Comparison of ENCODE assay signal across 7 cellular contexts in the genomic region with DNA sequence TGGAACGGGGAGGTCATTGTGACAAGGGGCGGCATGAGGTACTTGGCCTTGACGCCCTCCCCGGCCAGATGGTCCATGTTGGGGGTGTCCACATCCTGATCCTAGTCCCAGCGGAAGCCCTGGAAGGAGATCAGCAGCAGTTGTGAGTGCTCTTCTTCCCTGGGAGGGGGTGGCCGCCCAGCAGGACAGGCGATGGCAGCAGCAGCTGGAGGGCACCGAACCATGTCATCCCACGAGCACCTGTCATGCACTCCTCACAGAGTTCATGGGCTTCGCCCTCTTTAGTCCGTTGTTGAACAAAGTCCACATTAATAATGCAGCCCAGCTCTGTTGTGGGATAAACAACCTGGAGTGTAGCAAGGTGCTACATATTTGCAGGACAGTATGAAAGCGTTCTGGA.
DNase-seq lines count a peak whose midpoint lies in the region.
"Not testable (repeated sequence)": the region's sequence is repeated elsewhere in the genome, so short reads cannot be mapped to it uniquely, and the experiment has no call there.

No MANE protein-coding gene starts in this region.

- not testable (repeated sequence) for H3K27me3 ChIP-seq in SJCRH30; neuronal stem cell (ENCODE audit: control insufficient read depth in 3 of 3, insufficient read depth in 3 of 3, low read depth in 1 of 3, low read length in 3 of 3)

- not testable (repeated sequence) for H3K9me3 ChIP-seq in SJCRH30 (replicated peaks); neuronal stem cell (replicated peaks in 1 of 2; ENCODE audit: control insufficient read depth in 2 of 2, insufficient read depth in 1 of 2, low read depth in 1 of 2, low read length in 2 of 2)

- H2BK5ac ChIP-seq in neuronal stem cell (ENCODE audit: low read length) = peak overlapping the region; percentile 39

- H3K4ac ChIP-seq in neuronal stem cell (ENCODE audit: low read length) = not testable (repeated sequence)

- H2BK15ac ChIP-seq in neuronal stem cell (ENCODE audit: low read length) = not testable (repeated sequence)

- not testable (repeated sequence) for H3K4me2 ChIP-seq in neuronal stem cell (ENCODE audit: insufficient read depth, low read length, poor library complexity, severe bottlenecking)

- H3K4me1 ChIP-seq in SJCRH30; neuronal stem cell (ENCODE audit: control insufficient read depth in 2 of 2, insufficient read depth in 1 of 2, low read depth in 1 of 2, low read length in 2 of 2): not testable (repeated sequence)

- not testable (repeated sequence) for H4K91ac ChIP-seq in neuronal stem cell (ENCODE audit: low read depth, low read length, poor library complexity)

- H3K18ac ChIP-seq in neuronal stem cell (ENCODE audit: low read length) = peak overlapping the region; percentile 48

- H3K14ac ChIP-seq in neuronal stem cell (ENCODE audit: low read length) = not testable (repeated sequence)

- H2AK5ac ChIP-seq in neuronal stem cell (ENCODE audit: low read depth, low read length) = not testable (repeated sequence)

- WGBS in neuronal stem cell (ENCODE audit: extremely low coverage in 2 of 2, insufficient read length in 2 of 2, insufficient replicate concordance in 1 of 2), 2 donors = no CpG with 5 or more reads among the region's 12 CpGs

- not testable (repeated sequence) for H2AFZ ChIP-seq in neuronal stem cell (ENCODE audit: low read length)

- not testable (repeated sequence) for H3K27ac ChIP-seq in SJCRH30; neuronal stem cell (replicated peaks; ENCODE audit: low read length)

- DNase-seq in DMS53 (lab: John Stamatoyannopoulos, UW) (peak; percentile 100), NCI-H1092 (lab: John Stamatoyannopoulos, UW) (peak; percentile 20), NCI-H345 treated with DMSO at 0.1 percent for 48 hours (lab: John Stamatoyannopoulos, UW; ENCODE audit: unreplicated experiment) (peak; percentile 38), NCI-H524 treated with DMSO at 0.1 percent for 48 hours (lab: John Stamatoyannopoulos, UW) (peak; percentile 95), NCI-H82 treated with DMSO at 0.1 percent for 48 hours (lab: John Stamatoyannopoulos, UW; ENCODE audit: unreplicated experiment) (peak; percentile 64), SJCRH30 (peak; percentile 45 to 53)
- DNase-seq in neuronal stem cell (ENCODE audit: low spot score) = not testable (repeated sequence)

- not testable (repeated sequence) for H4K8ac ChIP-seq in neuronal stem cell (ENCODE audit: low read depth, low read length)

- H3K23ac ChIP-seq in neuronal stem cell (ENCODE audit: low read depth, low read length, poor library complexity) = not testable (repeated sequence)

- not testable (repeated sequence) for H2BK12ac ChIP-seq in neuronal stem cell (ENCODE audit: low read length)

- H3K9ac ChIP-seq in neuronal stem cell (ENCODE audit: low read depth, low read length, poor library complexity) = not testable (repeated sequence)

- H3K4me3 ChIP-seq in SJCRH30; neuronal stem cell (ENCODE audit: low read length in 2 of 2): not testable (repeated sequence)

- not testable (repeated sequence) for H3K36me3 ChIP-seq in SJCRH30; neuronal stem cell (replicated peaks in 1 of 2; ENCODE audit: control insufficient read depth in 2 of 2, insufficient read depth in 2 of 2, low read length in 2 of 2)

- H2BK120ac ChIP-seq in neuronal stem cell (ENCODE audit: low read depth, low read length) = not testable (repeated sequence)

- H3K79me1 ChIP-seq in neuronal stem cell (ENCODE audit: low read depth, low read length) = not testable (repeated sequence)
